In genomic region chr11:121656333-121657090, GRCh38 we compare ENCODE assay signal across 8 cellular contexts.
DNase-seq lines count a peak whose midpoint lies in the region; ATAC-seq, FAIRE-seq and TF ChIP-seq lines count a peak whose summit lies in the region.
"Had no signal": no experiment of that assay in that cellular context is flagged by ENCODE, and none has a peak within 500 bp of the region (broad histone marks: within the 10 kb centered on the region; RNA-seq: fewer than 3 reads in every experiment).

No MANE protein-coding gene starts in this region.

- peak overlapping the region; percentile 87 for H3K4me3 ChIP-seq in adipocyte (ENCODE audit: low read length)
- H3K4me3 ChIP-seq in stomach: peak overlapping the region; percentile 38 to 50 (median 46)

- no peaks in the 10 kb centered on the region for H3K9me3 ChIP-seq in adipocyte (ENCODE audit: control insufficient read depth, low read length)
- H3K9me3 ChIP-seq in stomach: no peaks in the 10 kb centered on the region

- ATAC-seq in HG03520 (IDR thresholded peaks at IDR 0.05; ENCODE audit: unreplicated experiment): no peak

- no peak for TF ChIP-seq POLR2A in stomach (IDR thresholded peaks at IDR 0.05)

- TF ChIP-seq EP300 in stomach (IDR thresholded peaks at IDR 0.05): no peak

- no peaks in the 10 kb centered on the region for H3K27me3 ChIP-seq in adipocyte (replicated peaks; ENCODE audit: control insufficient read depth, insufficient read depth, low read length)
- H3K27me3 ChIP-seq in stomach: no peaks in the 10 kb centered on the region

- peak overlapping the region; percentile 94 for H3K9ac ChIP-seq in adipocyte (ENCODE audit: low read length)

- DNase-seq in HTR-8/SVneo (ENCODE audit: insufficient read length, low spot score): peak; percentile 11
- DNase-seq in adipocyte (ENCODE audit: low read depth): no peak
- DNase-seq in islet precursor cell: peak; percentile 55
- DNase-seq in stomach: no peak
- no peak for DNase-seq in dedifferentiated amniotic fluid mesenchymal stem cell (ENCODE audit: extremely low spot score)
- no peak for DNase-seq in NCI-H187 treated with DMSO at 0.1 percent for 48 hours (lab: John Stamatoyannopoulos, UW)
- DNase-seq: SIG-M5 had no signal

- H3K27ac ChIP-seq in stomach: peak overlapping the region in 4 of 5 donors; percentile 80 to 91 (median 88)

- H3K36me3 ChIP-seq in adipocyte (ENCODE audit: control insufficient read depth, insufficient read depth, low read length, severe bottlenecking) (no peaks in the 10 kb centered on the region), stomach (no peaks in the 10 kb centered on the region)

- 38 to 56% (median 49%) methylated on average over 15 to 18 of the region's 18 CpGs for WGBS in stomach, 5 donors

- intact Hi-C loops in stomach (cut with DNase I; ENCODE audit: low total_unique reads): loop anchor here (5.0 to 10.0 kb wide), 2 partner anchors 546 to 848 kb away; no protein-coding TSS in a partner anchor

- TF ChIP-seq CTCF in stomach (IDR thresholded peaks at IDR 0.05): no peak

- peaks cover 33% of the 10 kb centered on the region for H3K4me1 ChIP-seq in adipocyte (ENCODE audit: control insufficient read depth, insufficient read depth, low read length)
- H3K4me1 ChIP-seq in stomach: peaks cover 17 to 28% (median 25%) of the 10 kb centered on the region in 4 donors

- peak; percentile 9 for FAIRE-seq in HTR-8/SVneo (lab: Jason Lieb, UNC)

Comparison
In these comparisons a context has a peak if more than half of its experiments do, and no peak if none do; other contexts are left out.
1. DNase-seq: peak in HTR-8/SVneo (single experiment) and islet precursor cell (single experiment); none in adipocyte (single experiment), stomach (single experiment), dedifferentiated amniotic fluid mesenchymal stem cell (single experiment) and NCI-H187 treated with DMSO at 0.1 percent for 48 hours (single experiment).